Comparison of ENCODE assay signal across 17 cellular contexts in genomic region chr5:52964138-52964537, GRCh38. TPM values are rescaled to one million over a fixed set of nuclear protein-coding genes. Genes with fewer than 3 reads are reported as not detected.
A peak's percentile ranks its signal among the peaks of the same experiment; 100 is the strongest.
DNase-seq lines count a peak whose midpoint lies in the region; ATAC-seq, FAIRE-seq and TF ChIP-seq lines count a peak whose summit lies in the region.
"Had no signal": no experiment of that assay in that cellular context is flagged by ENCODE, and none has a peak within 500 bp of the region (broad histone marks: within the 10 kb centered on the region; RNA-seq: fewer than 3 reads in every experiment).

No MANE protein-coding gene starts in this region.

- TF ChIP-seq CTCF in HEK293 (tag by site-specific recombination; IDR thresholded peaks at IDR 0.05) = 0 out of 2 replicates have a peak, but pooled peaks have one; percentile 15
- peak; percentile 22 for TF ChIP-seq CTCF in RWPE2 (IDR thresholded peaks at IDR 0.05; ENCODE audit: poor library complexity, severe bottlenecking)
- TF ChIP-seq CTCF in fibroblast of pulmonary artery (IDR thresholded peaks at IDR 0.05; ENCODE audit: low read length, missing control alignments) = peak; percentile 11
- no peak for TF ChIP-seq CTCF in pancreas (IDR thresholded peaks at IDR 0.05)
- TF ChIP-seq CTCF in body of pancreas (IDR thresholded peaks at IDR 0.05) = peak in 1 of 7 experiments; percentile 2

- no peak for FAIRE-seq in pancreas (lab: Jason Lieb, UNC)

- no peak overlapping the region for H3K27ac ChIP-seq in HEK293 (ENCODE audit: extremely low read depth, low read depth, low read length)
- H3K27ac ChIP-seq in RWPE2 (ENCODE audit: poor library complexity, severe bottlenecking) = peak overlapping the region; percentile 9
- H3K27ac ChIP-seq in pancreas = no peak overlapping the region
- H3K27ac ChIP-seq in body of pancreas = no peak overlapping the region
- H3K27ac ChIP-seq: neural progenitor cell, thyroid gland had no signal

- H3K9me3 ChIP-seq in HEK293 (ENCODE audit: control insufficient read depth, insufficient read depth, low read depth, low read length) (no peaks in the 10 kb centered on the region), RWPE2 (ENCODE audit: severe bottlenecking) (peaks cover 2% of the 10 kb centered on the region), pancreas (no peaks in the 10 kb centered on the region), body of pancreas (no peaks in the 10 kb centered on the region)
- H3K9me3 ChIP-seq: thyroid gland had no signal

- H3K27me3 ChIP-seq in RWPE2 (ENCODE audit: insufficient read depth, poor library complexity, severe bottlenecking) = no peaks in the 10 kb centered on the region
- H3K27me3 ChIP-seq in pancreas = no peaks in the 10 kb centered on the region
- peaks cover 0 to 4% of the 10 kb centered on the region in 2 donors for H3K27me3 ChIP-seq in body of pancreas
- H3K27me3 ChIP-seq: neural progenitor cell, thyroid gland had no signal

- no peak overlapping the region for H3K4me3 ChIP-seq in HEK293 (ENCODE audit: low read depth, low read length)
- no peak overlapping the region for H3K4me3 ChIP-seq in RWPE2 (ENCODE audit: severe bottlenecking)
- H3K4me3 ChIP-seq in fibroblast of pulmonary artery (replicated peaks; ENCODE audit: low read depth, low read length) = no peak overlapping the region
- H3K4me3 ChIP-seq in pancreas = no peak overlapping the region
- H3K4me3 ChIP-seq in body of pancreas = no peak overlapping the region
- H3K4me3 ChIP-seq: neural progenitor cell, thyroid gland had no signal

- 85 to 95% methylated on average over 1 of the region's 1 CpG for WGBS in pancreas, 2 donors
- 86 to 90% methylated on average over 1 of the region's 1 CpG for WGBS in body of pancreas, 2 donors

- POLR2A ChIA-PET in HEK293 (lab: Yijun Ruan, JAX) = no interaction called here

- CTCF ChIA-PET in HEK293 (lab: Yijun Ruan, JAX) = interaction anchor here (0.6 to 3.3 kb wide), 2 partner anchors 15 to 19 kb away, joined by 3 to 11 read pairs; no protein-coding TSS in a partner anchor

- intact Hi-C loops in pancreas (cut with DNase I) = no loop called here
- intact Hi-C loops in body of pancreas (cut with DNase I) = no loop called here

- TF ChIP-seq POLR2A in body of pancreas (IDR thresholded peaks at IDR 0.05) = no peak

- H3K4me1 ChIP-seq in HEK293 (ENCODE audit: control insufficient read depth, insufficient read depth, low read length) = no peaks in the 10 kb centered on the region
- peaks cover 13% of the 10 kb centered on the region for H3K4me1 ChIP-seq in RWPE2 (ENCODE audit: insufficient read depth, poor library complexity, severe bottlenecking)
- H3K4me1 ChIP-seq in pancreas = no peaks in the 10 kb centered on the region
- H3K4me1 ChIP-seq in body of pancreas = no peaks in the 10 kb centered on the region
- H3K4me1 ChIP-seq: neural progenitor cell, thyroid gland had no signal

- ATAC-seq in RWPE2 (ENCODE audit: low read depth) = peak; percentile 76
- no peak for ATAC-seq in pancreas
- ATAC-seq in body of pancreas = no peak
- ATAC-seq: activated CD8-positive, alpha-beta memory T cell treated with anti-CD3 and anti-CD28 coated beads, Interleukin-2, amount 10 ng/mL, durations not matched to agents 7 days and 5 days had no signal

- DNase-seq in A172 (ENCODE audit: low spot score) = peak; percentile 13
- DNase-seq in RWPE2 (ENCODE audit: low spot score) = no peak
- DNase-seq in fibroblast of pulmonary artery (ENCODE audit: low read depth) = no peak
- no peak for DNase-seq in pancreas
- DNase-seq in cortex of kidney (lab: John Stamatoyannopoulos, UW) = no peak
- no peak for DNase-seq in C1 segment of cervical spinal cord (lab: John Stamatoyannopoulos, UW)
- no peak for DNase-seq in body of pancreas
- DNase-seq: activated B cell treated with CpG ODN at 0.5 μM for 24 hours; activated CD8-positive, alpha-beta memory T cell treated with anti-CD3 and anti-CD28 coated beads, Interleukin-2, amount 10 ng/mL, durations not matched to agents 7 days and 5 days; foreskin melanocyte; H9; KG1; NCI-H1436; stimulated activated CD4-positive, alpha-beta T cell treated with anti-CD3 and anti-CD28 coated beads, Interleukin-4, amount 100 ng/mL, for 1 hour; thyroid gland had no signal

- no peaks in the 10 kb centered on the region for H3K36me3 ChIP-seq in HEK293 (ENCODE audit: control insufficient read depth in 2 of 2, insufficient read depth in 1 of 2, low read length in 2 of 2)
- H3K36me3 ChIP-seq in RWPE2 (ENCODE audit: low read depth) = no peaks in the 10 kb centered on the region
- H3K36me3 ChIP-seq in pancreas = no peaks in the 10 kb centered on the region
- H3K36me3 ChIP-seq in body of pancreas (replicated peaks in 1 of 2; ENCODE audit: insufficient read depth in 1 of 2, low read depth in 2 of 2) = no peaks in the 10 kb centered on the region
- H3K36me3 ChIP-seq: neural progenitor cell, thyroid gland had no signal

TF ChIP-seq in HEK293, 187 proteins besides CTCF, POLR2A, EP300 and RAD21:
- TF ChIP-seq ZNF404 (tag by site-specific recombination; IDR thresholded peaks at IDR 0.05) = no peak
- TF ChIP-seq ZNF266 (tag by site-specific recombination; IDR thresholded peaks at IDR 0.05; ENCODE audit: low read depth) = no peak
- no peak for TF ChIP-seq IKZF3 (tag by site-specific recombination; IDR thresholded peaks at IDR 0.05)
- no peak for TF ChIP-seq KLF16 (tag by site-specific recombination; IDR thresholded peaks at IDR 0.05)
- TF ChIP-seq GLIS1 (tag by site-specific recombination; IDR thresholded peaks at IDR 0.05) = no peak
- TF ChIP-seq, protein P1, sequence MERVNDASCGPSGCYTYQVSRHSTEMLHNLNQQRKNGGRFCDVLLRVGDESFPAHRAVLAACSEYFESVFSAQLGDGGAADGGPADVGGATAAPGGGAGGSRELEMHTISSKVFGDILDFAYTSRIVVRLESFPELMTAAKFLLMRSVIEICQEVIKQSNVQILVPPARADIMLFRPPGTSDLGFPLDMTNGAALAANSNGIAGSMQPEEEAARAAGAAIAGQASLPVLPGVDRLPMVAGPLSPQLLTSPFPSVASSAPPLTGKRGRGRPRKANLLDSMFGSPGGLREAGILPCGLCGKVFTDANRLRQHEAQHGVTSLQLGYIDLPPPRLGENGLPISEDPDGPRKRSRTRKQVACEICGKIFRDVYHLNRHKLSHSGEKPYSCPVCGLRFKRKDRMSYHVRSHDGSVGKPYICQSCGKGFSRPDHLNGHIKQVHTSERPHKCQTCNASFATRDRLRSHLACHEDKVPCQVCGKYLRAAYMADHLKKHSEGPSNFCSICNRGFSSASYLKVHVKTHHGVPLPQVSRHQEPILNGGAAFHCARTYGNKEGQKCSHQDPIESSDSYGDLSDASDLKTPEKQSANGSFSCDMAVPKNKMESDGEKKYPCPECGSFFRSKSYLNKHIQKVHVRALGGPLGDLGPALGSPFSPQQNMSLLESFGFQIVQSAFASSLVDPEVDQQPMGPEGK (tag by site-specific recombination; IDR thresholded peaks at IDR 0.05) = no peak
- TF ChIP-seq ZBTB10 (tag by site-specific recombination; IDR thresholded peaks at IDR 0.05) = no peak
- no peak for TF ChIP-seq ZSCAN23 (tag by site-specific recombination; IDR thresholded peaks at IDR 0.05)
- no peak for TF ChIP-seq ZNF792 (tag by site-specific recombination; IDR thresholded peaks at IDR 0.05)
- TF ChIP-seq ZNF133 (tag by site-specific recombination; IDR thresholded peaks at IDR 0.05) = no peak
- no peak for TF ChIP-seq KLF10 (tag by site-specific recombination; IDR thresholded peaks at IDR 0.05)
- no peak for TF ChIP-seq ZNF521 (tag by site-specific recombination; IDR thresholded peaks at IDR 0.05)
- TF ChIP-seq ZNF146 (tag by site-specific recombination; IDR thresholded peaks at IDR 0.05) = no peak
- TF ChIP-seq GLI2 (tag by site-specific recombination; IDR thresholded peaks at IDR 0.05; ENCODE audit: borderline replicate concordance, low read depth) = no peak
- no peak for TF ChIP-seq OVOL3 (tag by site-specific recombination; IDR thresholded peaks at IDR 0.05)
- no peak for TF ChIP-seq HOXA7 (CRISPR knock-in tag; IDR thresholded peaks at IDR 0.05; ENCODE audit: borderline replicate concordance)
- TF ChIP-seq MYNN (tag by site-specific recombination; IDR thresholded peaks at IDR 0.05; ENCODE audit: borderline replicate concordance) = no peak
- no peak for TF ChIP-seq ZNF654 (tag by site-specific recombination; IDR thresholded peaks at IDR 0.05; ENCODE audit: low read depth)
- TF ChIP-seq KLF7 (tag by site-specific recombination; IDR thresholded peaks at IDR 0.05; ENCODE audit: borderline replicate concordance) = no peak

RNA-seq across cellular contexts. Expression of gene ITGA2, which starts 25.0 kb away (rescaled TPM):
- 13.4 and 21.8 TPM in 2 replicates for total RNA-seq in A172 (2014; rRNA removed; shearing (Covaris generic))
- 10 to 100 TPM in 1 of 6 donors, 1 to 10 TPM in 5; 1.3 to 12.6 (median 1.8) TPM for total RNA-seq in pancreas
- under 1 TPM; 0.30 to 0.61 TPM for polyA plus RNA-seq in pancreas
- total RNA-seq in body of pancreas = 1 to 10 TPM; 4.0 to 4.4 TPM

Comparison
In these comparisons a context has a peak if more than half of its experiments do, and no peak if none do; other contexts are left out.
1. CTCF ChIP-seq: peak in HEK293 (single experiment), RWPE2 (single experiment) and fibroblast of pulmonary artery (single experiment); none in pancreas (0 of 4).